8 cellular contexts compared by ENCODE assay signal in the genomic region with DNA sequence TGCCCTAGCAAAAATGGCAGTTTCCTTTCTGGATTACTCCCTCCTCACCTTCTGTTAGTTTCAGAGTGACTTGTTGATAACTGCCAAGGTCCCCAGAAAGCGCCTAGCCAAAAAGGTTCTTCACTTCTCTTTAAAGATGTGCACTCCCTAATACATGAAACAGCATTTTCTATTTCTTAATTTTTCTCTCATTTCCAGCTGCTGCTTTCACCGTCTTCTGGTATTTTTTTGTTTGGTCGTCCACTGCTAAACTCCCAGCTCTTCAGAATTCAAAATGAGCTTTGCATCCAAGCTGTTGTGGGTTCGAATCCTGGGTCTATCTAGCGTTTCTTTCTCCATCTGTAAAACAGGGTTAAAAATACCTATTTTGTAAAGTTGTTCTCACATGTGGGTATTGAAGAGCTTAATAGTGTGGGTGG. TPM values are rescaled to one million over a fixed set of nuclear protein-coding genes. Genes with fewer than 3 reads are reported as not detected.
DNase-seq lines count a peak whose midpoint lies in the region; ATAC-seq lines count a peak whose summit lies in the region.

No MANE protein-coding gene starts in this region.

- H3K4me1 ChIP-seq in ACC112 (ENCODE audit: control insufficient read depth, insufficient read depth, low read length, unreplicated experiment) (peaks cover 12% of the 10 kb centered on the region), muscle layer of duodenum (ENCODE audit: control insufficient read depth in 1 of 2, insufficient read depth in 2 of 2, low read length in 2 of 2) (peaks cover 0 to 12% of the 10 kb centered on the region in 2 donors)

- H3K9me3 Mint-ChIP-seq in central memory CD8-positive, alpha-beta T cell: no peaks in the 10 kb centered on the region

- H3K36me3 ChIP-seq in ACC112 (ENCODE audit: insufficient read depth, low read length): no peaks in the 10 kb centered on the region
- H3K36me3 ChIP-seq in muscle layer of duodenum (ENCODE audit: control insufficient read depth in 1 of 2, insufficient read depth in 2 of 2, low read length in 2 of 2): no peaks in the 10 kb centered on the region

- peak overlapping the region; percentile 89 for H2AFZ ChIP-seq in ACC112 (ENCODE audit: low read length, unreplicated experiment)

- H3K4me3 ChIP-seq in ACC112 (ENCODE audit: low read depth, low read length) (peak overlapping the region; percentile 97), muscle layer of duodenum (ENCODE audit: low read depth in 1 of 2, low read length in 2 of 2) (peak overlapping the region; percentile 79 to 91)
- H3K4me3 ChIP-seq in Jurkat, Clone E6-1 (ENCODE audit: low read length): peak overlapping the region; percentile 89

- no peak overlapping the region for H3K27ac ChIP-seq in ACC112 (ENCODE audit: low read depth, low read length)
- H3K27ac ChIP-seq in muscle layer of duodenum (ENCODE audit: low read length): peak overlapping the region; percentile 88

- H3K27ac Mint-ChIP-seq in central memory CD8-positive, alpha-beta T cell (ENCODE audit: low read depth): peak overlapping the region; percentile 95

- H3K36me3 Mint-ChIP-seq in central memory CD8-positive, alpha-beta T cell (ENCODE audit: insufficient read depth): peaks cover 17% of the 10 kb centered on the region

- peaks cover 14% of the 10 kb centered on the region for H3K79me2 ChIP-seq in ACC112 (ENCODE audit: control insufficient read depth, insufficient read depth, low read length, unreplicated experiment)

- no peaks in the 10 kb centered on the region for H3K9me3 ChIP-seq in muscle layer of duodenum (ENCODE audit: control insufficient read depth in 1 of 2, low read length in 2 of 2)

- no peak for ATAC-seq in central memory CD8-positive, alpha-beta T cell (replicated peaks; ENCODE audit: extremely low read depth, poor library complexity, severe bottlenecking)
- ATAC-seq in GM18519 (IDR thresholded peaks at IDR 0.05; ENCODE audit: low FRiP score, unreplicated experiment) (no peak), HG02981 (IDR thresholded peaks at IDR 0.05; ENCODE audit: unreplicated experiment) (no peak)

- H3K27me3 Mint-ChIP-seq in central memory CD8-positive, alpha-beta T cell: no peaks in the 10 kb centered on the region

- peaks cover 25% of the 10 kb centered on the region for H3K4me1 Mint-ChIP-seq in central memory CD8-positive, alpha-beta T cell

- no peak for DNase-seq in Jurkat, Clone E6-1 (ENCODE audit: low read depth, low spot score)
- no peak for DNase-seq in central memory CD8-positive, alpha-beta T cell (ENCODE audit: low spot score in 2 of 2)
- no peak for DNase-seq in NCI-H128 (lab: John Stamatoyannopoulos, UW; ENCODE audit: unreplicated experiment)
- no peak for DNase-seq in KG1 (lab: John Stamatoyannopoulos, UW)

- H3K27me3 ChIP-seq in ACC112 (ENCODE audit: insufficient read depth, low read length) (no peaks in the 10 kb centered on the region), muscle layer of duodenum (ENCODE audit: low read depth, low read length) (no peaks in the 10 kb centered on the region)

- peak overlapping the region; percentile 96 for H3K4me3 Mint-ChIP-seq in central memory CD8-positive, alpha-beta T cell

RNA-seq across cellular contexts. Expression of gene BORCS5, which starts 0.4 kb away (rescaled TPM):
- polyA plus RNA-seq in Jurkat, Clone E6-1 (2012; ENCODE audit: insufficient read depth, insufficient read length): 13.1 TPM

RNA-seq across cellular contexts. Expression of gene MANSC1, which starts 6.4 kb away (rescaled TPM):
- polyA plus RNA-seq in Jurkat, Clone E6-1 (2012; ENCODE audit: insufficient read depth, insufficient read length): 2.2 TPM
